Comparison of ENCODE assay signal across 18 cellular contexts in genomic region chr14:97290977-97291376, GRCh38.
DNase-seq lines count a peak whose midpoint lies in the region; ATAC-seq and TF ChIP-seq lines count a peak whose summit lies in the region.
"Had no signal": no experiment of that assay in that cellular context is flagged by ENCODE, and none has a peak within 500 bp of the region (broad histone marks: within the 10 kb centered on the region; RNA-seq: fewer than 3 reads in every experiment).

No MANE protein-coding gene starts in this region.

- H3K27ac Mint-ChIP-seq in activated naive CD8-positive, alpha-beta T cell treated with anti-CD3 and anti-CD28 coated beads, Interleukin-2, amount 50 U/mL, for 24 hours: peak overlapping the region; percentile 24

- peak; percentile 64 for ATAC-seq in activated naive CD8-positive, alpha-beta T cell treated with anti-CD3 and anti-CD28 coated beads, Interleukin-2, amount 50 U/mL, for 24 hours
- ATAC-seq in gastrocnemius medialis: no peak
- no peak for ATAC-seq in HG02870 (IDR thresholded peaks at IDR 0.05; ENCODE audit: unreplicated experiment)

- no peaks in the 10 kb centered on the region for H4K20me1 ChIP-seq in BLaER1 treated with 17β-estradiol and CSF1 and Interleukin-3, amounts not matched to agents 10 nM and 100 nM

- peaks cover 0 to 48% (median 0%) of the 10 kb centered on the region in 11 experiments; a peak in 4 of 22 replicates for H3K27me3 ChIP-seq in BLaER1 treated with 17β-estradiol and CSF1 and Interleukin-3, amounts not matched to agents 10 nM and 100 nM
- no peaks in the 10 kb centered on the region for H3K27me3 ChIP-seq in gastrocnemius medialis

- no peak overlapping the region for H3K4me3 Mint-ChIP-seq in activated naive CD8-positive, alpha-beta T cell treated with anti-CD3 and anti-CD28 coated beads, Interleukin-2, amount 50 U/mL, for 24 hours

- no peaks in the 10 kb centered on the region for H3K9me3 Mint-ChIP-seq in activated naive CD8-positive, alpha-beta T cell treated with anti-CD3 and anti-CD28 coated beads, Interleukin-2, amount 50 U/mL, for 24 hours

- TF ChIP-seq POLR2A in NB4 (IDR thresholded peaks at IDR 0.05; ENCODE audit: extremely low read depth, insufficient read length) (no peak), gastrocnemius medialis (IDR thresholded peaks at IDR 0.05) (no peak)

- peak; percentile 50 for DNase-seq in Daoy (ENCODE audit: low read depth)
- peak; percentile 14 for DNase-seq in NB4 (ENCODE audit: low read depth)
- DNase-seq in activated naive CD8-positive, alpha-beta T cell treated with anti-CD3 and anti-CD28 coated beads, Interleukin-2, amount 50 U/mL, for 24 hours: no peak
- no peak for DNase-seq in stimulated activated naive CD4-positive, alpha-beta T cell (lab: John Stamatoyannopoulos, UW)
- no peak for DNase-seq in gastrocnemius medialis
- no peak for DNase-seq in substantia nigra (lab: John Stamatoyannopoulos, UW)
- DNase-seq: C1 segment of cervical spinal cord; GF-D8; Karpas-422; NCI-H187; NCI-H2107; NCI-H510A; NCI-H748 treated with DMSO at 0.1 percent for 48 hours; NK-92 treated with Interleukin-12 subunit alpha and Interleukin-12 subunit beta, amount 100 ng/mL, for 24 hours; SHP77 had no signal

- in situ Hi-C loops in gastrocnemius medialis (cut with MboI; ENCODE audit: low sequenced_read_pairs in 4 of 4): no loop called here

- H3K9ac ChIP-seq in BLaER1 treated with 17β-estradiol and CSF1 and Interleukin-3, amounts not matched to agents 10 nM and 100 nM: no peak overlapping the region

- peaks cover 0 to 16% (median 8%) of the 10 kb centered on the region in 10 experiments; a peak in 11 of 20 replicates for H3K4me1 ChIP-seq in BLaER1 treated with 17β-estradiol and CSF1 and Interleukin-3, amounts not matched to agents 10 nM and 100 nM
- no peaks in the 10 kb centered on the region for H3K4me1 ChIP-seq in gastrocnemius medialis

- peaks cover 18% of the 10 kb centered on the region for H3K4me1 Mint-ChIP-seq in activated naive CD8-positive, alpha-beta T cell treated with anti-CD3 and anti-CD28 coated beads, Interleukin-2, amount 50 U/mL, for 24 hours

- no peak overlapping the region for H3K4me3 ChIP-seq in BLaER1 treated with 17β-estradiol and CSF1 and Interleukin-3, amounts not matched to agents 10 nM and 100 nM
- H3K4me3 ChIP-seq in NB4 (ENCODE audit: low read depth, low read length): no peak overlapping the region
- H3K4me3 ChIP-seq in gastrocnemius medialis: no peak overlapping the region
- H3K4me3 ChIP-seq: SK-N-MC had no signal

- no peak overlapping the region for H3K27ac ChIP-seq in BLaER1 treated with 17β-estradiol and CSF1 and Interleukin-3, amounts not matched to agents 10 nM and 100 nM
- no peak overlapping the region for H3K27ac ChIP-seq in gastrocnemius medialis
- no peak overlapping the region for H3K27ac ChIP-seq in substantia nigra (ENCODE audit: low read depth, low read length, poor library complexity, severe bottlenecking)
- H3K27ac ChIP-seq: SK-N-MC had no signal

- H3K9me3 ChIP-seq in BLaER1 treated with 17β-estradiol and CSF1 and Interleukin-3, amounts not matched to agents 10 nM and 100 nM (replicated peaks in 1 of 11): no peaks in the 10 kb centered on the region
- H3K9me3 ChIP-seq in gastrocnemius medialis: no peaks in the 10 kb centered on the region

- no peak for TF ChIP-seq CTCF in NB4 (IDR thresholded peaks at IDR 0.05; ENCODE audit: low read depth, low read length)
- no peak for TF ChIP-seq CTCF in gastrocnemius medialis (IDR thresholded peaks at IDR 0.05 in 4 of 5, conservative IDR thresholded peaks at IDR 0.05 in 1 of 5)

- no peaks in the 10 kb centered on the region for H3K36me3 ChIP-seq in BLaER1 treated with 17β-estradiol and CSF1 and Interleukin-3, amounts not matched to agents 10 nM and 100 nM
- no peaks in the 10 kb centered on the region for H3K36me3 ChIP-seq in gastrocnemius medialis

- intact Hi-C loops in gastrocnemius medialis (cut with DNase I; ENCODE audit: low total_unique reads): no loop called here

- H3K4me2 ChIP-seq in BLaER1 treated with 17β-estradiol and CSF1 and Interleukin-3, amounts not matched to agents 10 nM and 100 nM: peak overlapping the region in 7 of 11 experiments; percentile 3 to 39 (median 26); a peak in 12 of 22 replicates

- H3K27me3 Mint-ChIP-seq in activated naive CD8-positive, alpha-beta T cell treated with anti-CD3 and anti-CD28 coated beads, Interleukin-2, amount 50 U/mL, for 24 hours: peaks cover 5% of the 10 kb centered on the region

- H3K36me3 Mint-ChIP-seq in activated naive CD8-positive, alpha-beta T cell treated with anti-CD3 and anti-CD28 coated beads, Interleukin-2, amount 50 U/mL, for 24 hours (ENCODE audit: low read depth): no peaks in the 10 kb centered on the region

Comparison
In these comparisons a context has a peak if more than half of its experiments do, and no peak if none do; other contexts are left out.
1. DNase-seq: peak in Daoy (single experiment) and NB4 (single experiment); none in activated naive CD8-positive, alpha-beta T cell treated with anti-CD3 and anti-CD28 coated beads, Interleukin-2, amount 50 U/mL, for 24 hours (single experiment), stimulated activated naive CD4-positive, alpha-beta T cell (0 of 6), gastrocnemius medialis (0 of 2) and substantia nigra (0 of 49).